7 cellular contexts compared by ENCODE assay signal in genomic region chr9:109582386-109582785, GRCh38.
"Had no signal": no experiment of that assay in that cellular context is flagged by ENCODE, and none has a peak within 500 bp of the region (broad histone marks: within the 10 kb centered on the region; RNA-seq: fewer than 3 reads in every experiment).

No MANE protein-coding gene starts in this region.

- DNase-seq: IMR-90, KBM-7 had no signal

- FAIRE-seq: HepG2, HTR-8/SVneo, K562 had no signal

- ATAC-seq: HepG2, K562 had no signal

- H3K27ac Mint-ChIP-seq: IgD-negative memory B cell had no signal

- H3K27ac ChIP-seq: HL-60 had no signal

- H3K36me3 Mint-ChIP-seq: IgD-negative memory B cell had no signal

- H3K4me1 Mint-ChIP-seq: IgD-negative memory B cell had no signal

- H3K4me3 ChIP-seq: K562 had no signal

- H3K4me3 Mint-ChIP-seq: IgD-negative memory B cell had no signal
